ENCODE assay signal across 29 cellular contexts in the genomic region with DNA sequence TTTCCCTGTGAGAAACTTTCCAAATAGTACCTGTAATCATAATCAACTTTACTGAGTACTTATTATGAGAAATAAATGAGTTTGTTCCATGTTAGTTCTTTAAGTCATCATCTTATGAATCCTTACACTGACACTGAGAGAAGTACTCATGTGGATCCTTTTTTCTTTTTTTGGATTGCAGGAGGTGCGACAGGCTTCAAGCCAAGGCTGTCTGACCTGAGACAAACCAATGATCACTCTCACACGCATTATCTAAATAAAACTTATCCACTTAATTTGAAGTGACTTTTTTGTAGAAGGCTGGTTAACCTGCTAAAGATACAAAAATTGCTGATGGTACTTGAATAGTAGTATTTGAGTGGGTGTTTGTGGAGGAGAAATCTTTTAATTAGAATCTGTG. TPM values are rescaled to one million over a fixed set of nuclear protein-coding genes. Genes with fewer than 3 reads are reported as not detected.
"Had no signal": no experiment of that assay in that cellular context is flagged by ENCODE, and none has a peak within 500 bp of the region (broad histone marks: within the 10 kb centered on the region; RNA-seq: fewer than 3 reads in every experiment).

No MANE protein-coding gene starts in this region.

- H3K36me3 Mint-ChIP-seq: naive thymus-derived CD8-positive, alpha-beta T cell; stimulated activated memory B cell treated with anti-CD40 and anti-IgM and Interleukin-4, amounts not matched to agents 10 μg/mL and 1 μg/mL and 100 μg/mL, for 72 hours; type B pancreatic cell had no signal

- H3K27ac ChIP-seq: colonic mucosa, epithelial cell of prostate, gastrocnemius medialis, heart left ventricle, hepatocyte, ovary, psoas muscle, skin epidermis, spleen, testis, tibial artery had no signal

- H3K4me3 ChIP-seq: colonic mucosa, gastrocnemius medialis, heart left ventricle, hepatocyte, ovary, psoas muscle, skin epidermis, spleen, testis, tibial artery had no signal

- ATAC-seq: esophagus mucosa; gastrocnemius medialis; heart left ventricle; left lobe of liver; naive thymus-derived CD8-positive, alpha-beta T cell; psoas muscle; stimulated activated memory B cell treated with anti-CD40 and anti-IgM and Interleukin-4, amounts not matched to agents 10 μg/mL and 1 μg/mL and 100 μg/mL, for 72 hours; stimulated activated naive CD8-positive, alpha-beta T cell treated with anti-CD3 and anti-CD28 coated beads, Interleukin-15, Interleukin-2, amounts not matched to agents 100 U/mL and 50 U/mL, for 24 hours had no signal

- DNase-seq: colonic mucosa; effector CD8-positive, alpha-beta T cell; endodermal cell; foreskin fibroblast; gastrocnemius medialis; kidney; mesendoderm; naive thymus-derived CD8-positive, alpha-beta T cell; occipital lobe; posterior cingulate gyrus; psoas muscle; spleen; stimulated activated CD4-positive, alpha-beta T cell treated with anti-CD3 and anti-CD28 coated beads, Interleukin-4, amount 100 ng/mL, for 4 hours; stimulated activated naive CD8-positive, alpha-beta T cell treated with anti-CD3 and anti-CD28 coated beads, Interleukin-15, Interleukin-2, amounts not matched to agents 100 U/mL and 50 U/mL, for 24 hours; testis; tibial artery had no signal

- H3K4me1 ChIP-seq: colonic mucosa, gastrocnemius medialis, psoas muscle, spleen, testis, tibial artery had no signal

- H3K9me3 Mint-ChIP-seq: dendritic cell treated with granulocyte-macrophage colony-stimulating factor and Interleukin-4, amounts not matched to agents 40 ng/mL and 50 ng/mL, for 4 days; endodermal cell; naive thymus-derived CD8-positive, alpha-beta T cell; stimulated activated memory B cell treated with anti-CD40 and anti-IgM and Interleukin-4, amounts not matched to agents 10 μg/mL and 1 μg/mL and 100 μg/mL, for 72 hours; type B pancreatic cell had no signal

- H3K27me3 Mint-ChIP-seq: dendritic cell treated with granulocyte-macrophage colony-stimulating factor and Interleukin-4, amounts not matched to agents 40 ng/mL and 50 ng/mL, for 4 days; stimulated activated memory B cell treated with anti-CD40 and anti-IgM and Interleukin-4, amounts not matched to agents 10 μg/mL and 1 μg/mL and 100 μg/mL, for 72 hours; type B pancreatic cell had no signal

- H3K27me3 ChIP-seq: colonic mucosa, gastrocnemius medialis, heart left ventricle, hepatocyte, ovary, testis, tibial artery had no signal

- H3K4me1 Mint-ChIP-seq: naive thymus-derived CD8-positive, alpha-beta T cell; stimulated activated memory B cell treated with anti-CD40 and anti-IgM and Interleukin-4, amounts not matched to agents 10 μg/mL and 1 μg/mL and 100 μg/mL, for 72 hours had no signal

- H3K4me3 Mint-ChIP-seq: dendritic cell treated with granulocyte-macrophage colony-stimulating factor and Interleukin-4, amounts not matched to agents 40 ng/mL and 50 ng/mL, for 4 days; endodermal cell; naive thymus-derived CD8-positive, alpha-beta T cell; stimulated activated memory B cell treated with anti-CD40 and anti-IgM and Interleukin-4, amounts not matched to agents 10 μg/mL and 1 μg/mL and 100 μg/mL, for 72 hours; type B pancreatic cell had no signal

- H3K9me3 ChIP-seq: colonic mucosa, gastrocnemius medialis, heart left ventricle, ovary, psoas muscle, spleen, testis, tibial artery had no signal

- H3K27ac Mint-ChIP-seq: dendritic cell treated with granulocyte-macrophage colony-stimulating factor and Interleukin-4, amounts not matched to agents 40 ng/mL and 50 ng/mL, for 4 days; endodermal cell; naive thymus-derived CD8-positive, alpha-beta T cell; stimulated activated memory B cell treated with anti-CD40 and anti-IgM and Interleukin-4, amounts not matched to agents 10 μg/mL and 1 μg/mL and 100 μg/mL, for 72 hours; type B pancreatic cell had no signal

- H3K36me3 ChIP-seq: colonic mucosa, gastrocnemius medialis, heart left ventricle, ovary, spleen, tibial artery had no signal

RNA-seq across cellular contexts. Expression of gene JAKMIP2, which starts 39.5 kb away (rescaled TPM):
- total RNA-seq: lung microvascular endothelial cell, myocyte, renal cortical epithelial cell had no signal
